13 cellular contexts compared by ENCODE assay signal in genomic region chr1:220274122-220274855, GRCh38. TPM values are rescaled to one million over a fixed set of nuclear protein-coding genes. Genes with fewer than 3 reads are reported as not detected.
DNase-seq lines count a peak whose midpoint lies in the region; ATAC-seq and TF ChIP-seq lines count a peak whose summit lies in the region.
"Had no signal": no experiment of that assay in that cellular context is flagged by ENCODE, and none has a peak within 500 bp of the region (broad histone marks: within the 10 kb centered on the region; RNA-seq: fewer than 3 reads in every experiment).

No MANE protein-coding gene starts in this region.

- H3K36me3 ChIP-seq in IMR-90 (ENCODE audit: control insufficient read depth, insufficient read depth, low read length): no peaks in the 10 kb centered on the region
- no peaks in the 10 kb centered on the region for H3K36me3 ChIP-seq in hepatocyte (replicated peaks; ENCODE audit: insufficient read depth, low read depth)
- H3K36me3 ChIP-seq: colonic mucosa, vagina had no signal

- H3K27ac Mint-ChIP-seq in WTC11: peak overlapping the region; percentile 89

- ATAC-seq in IMR-90 (ENCODE audit: low read depth): no peak
- peak; percentile 5 for ATAC-seq in WTC11
- ATAC-seq in GM18517 (IDR thresholded peaks at IDR 0.05; ENCODE audit: unreplicated experiment): no peak

- no peaks in the 10 kb centered on the region for H3K9me3 Mint-ChIP-seq in WTC11

- no peak overlapping the region for H3K14ac ChIP-seq in IMR-90 (replicated peaks; ENCODE audit: low read depth, low read length)

- POLR2A ChIA-PET in IMR-90 (lab: Charles Lee; ENCODE audit: unreplicated experiment): no interaction called here
- POLR2A ChIA-PET in WTC11 (lab: Charles Lee): no interaction called here

- H3K4me2 ChIP-seq in IMR-90 (ENCODE audit: low read depth, low read length) (no peak overlapping the region), hepatocyte (no peak overlapping the region)

- H4K8ac ChIP-seq in IMR-90 (ENCODE audit: low read depth in 2 of 2, low read length in 2 of 2): no peak overlapping the region

- dilution Hi-C loops in IMR-90 (cut with HindIII; ENCODE audit: low sequenced_read_pairs, unreplicated experiment): no loop called here

- H2BK15ac ChIP-seq in IMR-90 (ENCODE audit: low read depth, low read length): no peak overlapping the region

- H3K4ac ChIP-seq in IMR-90 (ENCODE audit: low read depth, low read length): no peak overlapping the region

- no peak overlapping the region; the same call in 1 of the 2 replicates for H4K91ac ChIP-seq in IMR-90 (ENCODE audit: insufficient read depth, low read depth, low read length)

- H3K23ac ChIP-seq in IMR-90 (ENCODE audit: low read depth, low read length): no peak overlapping the region

- no peaks in the 10 kb centered on the region for H3K9me1 ChIP-seq in IMR-90 (ENCODE audit: insufficient read depth, low read length)

- H3K27ac ChIP-seq in IMR-90 (ENCODE audit: insufficient read depth, low read length): no peak overlapping the region
- H3K27ac ChIP-seq in hepatocyte: peak overlapping the region; percentile 33
- H3K27ac ChIP-seq: colonic mucosa, vagina had no signal

- no peaks in the 10 kb centered on the region for H3K9me3 ChIP-seq in IMR-90 (ENCODE audit: control insufficient read depth, insufficient read depth, low read length)
- no peaks in the 10 kb centered on the region for H3K9me3 ChIP-seq in hepatocyte (ENCODE audit: low read depth)
- H3K9me3 ChIP-seq: colonic mucosa, vagina had no signal

- H2BK120ac ChIP-seq in IMR-90 (ENCODE audit: low read depth, low read length): no peak overlapping the region

- H3K36me3 Mint-ChIP-seq in WTC11: no peaks in the 10 kb centered on the region

- H3K4me1 ChIP-seq in IMR-90 (ENCODE audit: control insufficient read depth, insufficient read depth, low read length) (peaks cover 8% of the 10 kb centered on the region), hepatocyte (ENCODE audit: insufficient read depth) (peaks cover 11% of the 10 kb centered on the region)

- H3K27me3 ChIP-seq in IMR-90 (ENCODE audit: control insufficient read depth, insufficient read depth, low read length): peaks cover 7% of the 10 kb centered on the region
- peaks cover 1% of the 10 kb centered on the region for H3K27me3 ChIP-seq in hepatocyte
- H3K27me3 ChIP-seq: colonic mucosa, vagina had no signal

- no peak for TF ChIP-seq RAD21 in IMR-90 (IDR thresholded peaks at IDR 0.05; ENCODE audit: low read length)

- H3K79me1 ChIP-seq in IMR-90 (ENCODE audit: low read depth in 1 of 2, low read length in 2 of 2): peaks cover 11 to 29% of the 10 kb centered on the region in 2 experiments

- DNase-seq in AML-193 (lab: John Stamatoyannopoulos, UW) (peak; percentile 68 to 73), IMR-90 (peak; percentile 48), WTC11 (ENCODE audit: low spot score) (no peak), hepatocyte (ENCODE audit: low spot score) (no peak), RPMI8226 (no peak), NCI-H128 (lab: John Stamatoyannopoulos, UW; ENCODE audit: unreplicated experiment) (no peak)
- DNase-seq in stimulated activated CD4-positive, alpha-beta T cell treated with anti-CD3 and anti-CD28 coated beads, Interleukin-12 subunit alpha, Interleukin-12 subunit beta, amount 100 ng/mL, for 4 hours: no peak
- DNase-seq: activated effector memory CD4-positive, alpha-beta T cell treated with Interleukin-2 at 50 U/mL for 16 hours; colonic mucosa; DMS79 treated with DMSO at 0.1 percent for 48 hours; NCI-H1417 had no signal

- no peak overlapping the region for H2AK9ac ChIP-seq in IMR-90 (replicated peaks; ENCODE audit: low read depth, low read length, poor library complexity)

- H3K4me3 Mint-ChIP-seq in WTC11: no peak overlapping the region

- H3K4me1 Mint-ChIP-seq in WTC11: peaks cover 21% of the 10 kb centered on the region

- no peaks in the 10 kb centered on the region for H3K27me3 Mint-ChIP-seq in WTC11 (ENCODE audit: low read depth)

- intact Hi-C loops in IMR-90 (cut with micrococcal nuclease): no loop called here

- CTCF ChIA-PET in IMR-90 (lab: Yijun Ruan, JAX): no interaction called here
- CTCF ChIA-PET in WTC11 (lab: Charles Lee): no interaction called here

- H3K4me3 ChIP-seq in IMR-90 (ENCODE audit: insufficient read depth, low read depth, low read length): no peak overlapping the region
- no peak overlapping the region for H3K4me3 ChIP-seq in hepatocyte
- H3K4me3 ChIP-seq: colonic mucosa, vagina had no signal

- no peak overlapping the region for H3K56ac ChIP-seq in IMR-90 (ENCODE audit: extremely low read depth, insufficient read depth, low read length)

- WGBS in IMR-90 (ENCODE audit: extremely low coverage in 2 of 2, insufficient read length in 1 of 2), 2 experiments: no CpG with 5 or more reads among the region's 3 CpGs
- WGBS in hepatocyte (ENCODE audit: low lambda C conversion rate, missing lambda C conversion rate): 93% methylated on average over 3 of the region's 3 CpGs

- no peak overlapping the region for H2BK5ac ChIP-seq in IMR-90 (ENCODE audit: low read depth, low read length, poor library complexity, severe bottlenecking)

- in situ Hi-C loops in IMR-90 (cut with MboI; ENCODE audit: low sequenced_read_pairs): no loop called here

- no peaks in the 10 kb centered on the region for H3K9me2 ChIP-seq in hepatocyte (replicated peaks; ENCODE audit: insufficient read depth)

- peak overlapping the region; percentile 4; the same call in 1 of the 2 replicates for H4K5ac ChIP-seq in IMR-90 (ENCODE audit: low read depth, low read length)

- H4K20me1 ChIP-seq in IMR-90 (ENCODE audit: insufficient read depth, low read length) (peaks cover 4% of the 10 kb centered on the region; the same call in 1 of the 2 replicates), hepatocyte (ENCODE audit: insufficient read depth, poor library complexity, severe bottlenecking) (no peaks in the 10 kb centered on the region)

- no peak overlapping the region for H3K18ac ChIP-seq in IMR-90 (ENCODE audit: low read depth, low read length)

- H3K9ac ChIP-seq in IMR-90 (ENCODE audit: low read depth, low read length): no peak overlapping the region

- peaks cover 28% of the 10 kb centered on the region for H3K79me2 ChIP-seq in hepatocyte

- no peak for TF ChIP-seq POLR2A in IMR-90 (IDR thresholded peaks at IDR 0.05; ENCODE audit: low read depth, low read length)

- TF ChIP-seq CTCF in IMR-90 (conservative IDR thresholded peaks at IDR 0.05; ENCODE audit: low read depth, low read length) (no peak), WTC11 (IDR thresholded peaks at IDR 0.05) (no peak), hepatocyte (IDR thresholded peaks at IDR 0.05; ENCODE audit: poor library complexity) (no peak)

- H2AK5ac ChIP-seq in IMR-90 (ENCODE audit: low read depth, low read length): no peak overlapping the region

- H2AFZ ChIP-seq in IMR-90 (replicated peaks; ENCODE audit: low read length, poor library complexity): no peak overlapping the region
- peak overlapping the region; percentile 14 for H2AFZ ChIP-seq in hepatocyte

- no peak overlapping the region for H2BK20ac ChIP-seq in IMR-90 (ENCODE audit: low read depth, low read length)

- BruUV-seq in IMR-90 (replicated peaks; lab: Mats Ljungman, UMichigan): no TSS peak

TF ChIP-seq in IMR-90, 13 proteins besides CTCF, POLR2A, EP300 and RAD21:
- peak; percentile 72 for TF ChIP-seq CEBPB (IDR thresholded peaks at IDR 0.05; ENCODE audit: low read depth, low read length)
- TF ChIP-seq MXI1 (IDR thresholded peaks at IDR 0.05; ENCODE audit: borderline replicate concordance, low read depth, low read length): no peak
- TF ChIP-seq RFX5 (IDR thresholded peaks at IDR 0.05; ENCODE audit: low read depth, low read length): no peak
TF ChIP-seq in IMR-90: peak in this region for 1.

TF ChIP-seq in WTC11, 78 proteins besides CTCF, POLR2A, EP300 and RAD21 (continues in another document):
- TF ChIP-seq NR2C2 (CRISPR knock-in tag; IDR thresholded peaks at IDR 0.05): no peak
- TF ChIP-seq NFATC4 (CRISPR knock-in tag; IDR thresholded peaks at IDR 0.05): no peak
- TF ChIP-seq CREM (CRISPR knock-in tag; IDR thresholded peaks at IDR 0.05): 0 out of 2 replicates have a peak, but pooled peaks have one; percentile 5
- TF ChIP-seq E2F4 (CRISPR knock-in tag; IDR thresholded peaks at IDR 0.05; ENCODE audit: borderline replicate concordance, low read depth): no peak
- TF ChIP-seq ERG (CRISPR knock-in tag; IDR thresholded peaks at IDR 0.05): no peak
- TF ChIP-seq ATF1 (CRISPR knock-in tag; IDR thresholded peaks at IDR 0.05): no peak
- peak; percentile 59 for TF ChIP-seq MAX (CRISPR knock-in tag; IDR thresholded peaks at IDR 0.05)
- TF ChIP-seq GABPB1 (CRISPR knock-in tag; IDR thresholded peaks at IDR 0.05): peak; percentile 62; the same call in 1 of the 2 replicates
- TF ChIP-seq PRRX2 (CRISPR knock-in tag; IDR thresholded peaks at IDR 0.05): no peak

RNA-seq across cellular contexts. Expression of gene RAB3GAP2, which starts 2.0 kb away (rescaled TPM):
- total RNA-seq in IMR-90 (2012; rRNA removed) (37.5 and 37.8 TPM in 2 replicates), WTC11 (2021) (45.7 to 64.3 TPM (median 52.8 TPM) in 3 replicates), hepatocyte (25.2 and 31.6 TPM in 2 replicates)
- polyA plus RNA-seq in IMR-90 (2012; rRNA removed) (11.0 and 12.3 TPM in 2 replicates), hepatocyte (12.6 and 13.7 TPM in 2 replicates)
- polyA plus RNA-seq in IMR-90 (2012; cell fraction: cytosol; rRNA removed): 3.6 and 8.0 TPM in 2 replicates
- polyA plus RNA-seq in IMR-90 (2012; cell fraction: nucleus; rRNA removed; ENCODE audit: low replicate concordance): 8.8 and 34.1 TPM in 2 replicates

Comparison
In these comparisons a context has a peak if more than half of its experiments do, and no peak if none do; other contexts are left out.
1. DNase-seq: peak in AML-193 (2 of 2) and IMR-90 (single experiment); none in WTC11 (single experiment), hepatocyte (single experiment), RPMI8226 (single experiment), stimulated activated CD4-positive, alpha-beta T cell treated with anti-CD3 and anti-CD28 coated beads, Interleukin-12 subunit alpha, Interleukin-12 subunit beta, amount 100 ng/mL, for 4 hours (single experiment) and NCI-H128 (single experiment).